ENCODE assay signal across 1 cellular context in genomic region chr17:2707721-2708584, GRCh38.
TF ChIP-seq lines count a peak whose summit lies in the region.

No MANE protein-coding gene starts in this region.

TF ChIP-seq in A549, 52 proteins besides CTCF, POLR2A, EP300 and RAD21 (continued from another document):
- TF ChIP-seq PBX3 (IDR thresholded peaks at IDR 0.05) = no peak
